1 cellular context compared by ENCODE assay signal in the genomic region with DNA sequence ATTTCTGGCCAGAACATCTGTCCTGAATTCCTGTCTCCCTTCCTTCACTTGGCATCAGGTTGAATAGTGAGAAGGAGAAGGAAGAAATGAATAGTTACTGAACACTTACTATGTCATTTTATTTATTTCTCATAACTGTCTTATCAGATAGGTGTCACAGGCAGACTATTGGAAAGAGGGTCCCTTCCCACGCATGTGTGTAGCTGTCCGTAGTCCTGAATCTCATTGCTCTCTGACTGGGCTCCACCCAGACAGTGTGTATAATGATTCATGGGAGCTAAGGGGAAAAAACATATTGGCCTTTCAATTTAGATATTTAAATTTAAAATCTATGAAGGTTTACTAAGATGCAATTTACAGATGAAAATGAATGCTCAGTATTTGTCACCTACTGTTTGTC.
A peak's percentile ranks its signal among the peaks of the same experiment; 100 is the strongest.
TF ChIP-seq lines count a peak whose summit lies in the region.

No MANE protein-coding gene starts in this region.

TF ChIP-seq in SK-N-SH, 30 proteins besides CTCF, POLR2A, EP300 and RAD21:
- TF ChIP-seq, protein P1, sequence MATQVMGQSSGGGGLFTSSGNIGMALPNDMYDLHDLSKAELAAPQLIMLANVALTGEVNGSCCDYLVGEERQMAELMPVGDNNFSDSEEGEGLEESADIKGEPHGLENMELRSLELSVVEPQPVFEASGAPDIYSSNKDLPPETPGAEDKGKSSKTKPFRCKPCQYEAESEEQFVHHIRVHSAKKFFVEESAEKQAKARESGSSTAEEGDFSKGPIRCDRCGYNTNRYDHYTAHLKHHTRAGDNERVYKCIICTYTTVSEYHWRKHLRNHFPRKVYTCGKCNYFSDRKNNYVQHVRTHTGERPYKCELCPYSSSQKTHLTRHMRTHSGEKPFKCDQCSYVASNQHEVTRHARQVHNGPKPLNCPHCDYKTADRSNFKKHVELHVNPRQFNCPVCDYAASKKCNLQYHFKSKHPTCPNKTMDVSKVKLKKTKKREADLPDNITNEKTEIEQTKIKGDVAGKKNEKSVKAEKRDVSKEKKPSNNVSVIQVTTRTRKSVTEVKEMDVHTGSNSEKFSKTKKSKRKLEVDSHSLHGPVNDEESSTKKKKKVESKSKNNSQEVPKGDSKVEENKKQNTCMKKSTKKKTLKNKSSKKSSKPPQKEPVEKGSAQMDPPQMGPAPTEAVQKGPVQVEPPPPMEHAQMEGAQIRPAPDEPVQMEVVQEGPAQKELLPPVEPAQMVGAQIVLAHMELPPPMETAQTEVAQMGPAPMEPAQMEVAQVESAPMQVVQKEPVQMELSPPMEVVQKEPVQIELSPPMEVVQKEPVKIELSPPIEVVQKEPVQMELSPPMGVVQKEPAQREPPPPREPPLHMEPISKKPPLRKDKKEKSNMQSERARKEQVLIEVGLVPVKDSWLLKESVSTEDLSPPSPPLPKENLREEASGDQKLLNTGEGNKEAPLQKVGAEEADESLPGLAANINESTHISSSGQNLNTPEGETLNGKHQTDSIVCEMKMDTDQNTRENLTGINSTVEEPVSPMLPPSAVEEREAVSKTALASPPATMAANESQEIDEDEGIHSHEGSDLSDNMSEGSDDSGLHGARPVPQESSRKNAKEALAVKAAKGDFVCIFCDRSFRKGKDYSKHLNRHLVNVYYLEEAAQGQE (IDR thresholded peaks at IDR 0.05; ENCODE audit: low read depth, low read length): peak; percentile 96
- TF ChIP-seq ELF1 (IDR thresholded peaks at IDR 0.05): no peak
